Comparison of ENCODE assay signal across 18 cellular contexts in the genomic region with DNA sequence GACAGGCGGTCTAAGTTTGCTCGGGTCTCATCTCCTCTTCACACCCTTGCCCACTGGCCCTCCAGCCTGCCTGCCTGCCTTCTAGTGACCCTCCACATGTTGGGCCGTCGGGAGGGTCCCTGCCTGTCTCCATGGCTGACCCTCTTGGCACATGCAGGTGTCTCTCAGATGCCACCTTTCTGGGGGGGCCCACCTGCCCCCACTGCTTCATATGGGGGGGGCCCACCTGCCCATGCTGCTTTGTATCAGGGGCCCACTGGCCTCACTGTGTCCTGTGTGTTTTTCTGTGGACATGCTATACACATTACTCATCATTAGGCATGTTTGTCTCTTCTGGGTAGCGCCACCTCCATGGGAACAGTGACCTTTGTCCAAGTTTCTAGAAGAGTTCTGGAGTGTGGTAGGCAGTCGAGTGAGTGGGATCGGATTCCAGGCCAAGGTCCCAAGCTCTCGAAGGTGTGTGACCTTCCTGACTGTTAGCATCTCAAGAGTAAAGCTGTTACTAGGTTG. TPM values are rescaled to one million over a fixed set of nuclear protein-coding genes. Genes with fewer than 3 reads are reported as not detected.
DNase-seq lines count a peak whose midpoint lies in the region; ATAC-seq and TF ChIP-seq lines count a peak whose summit lies in the region.
"Had no signal": no experiment of that assay in that cellular context is flagged by ENCODE, and none has a peak within 500 bp of the region (broad histone marks: within the 10 kb centered on the region; RNA-seq: fewer than 3 reads in every experiment).

No MANE protein-coding gene starts in this region.

- H3K79me2 ChIP-seq in PC-3 (ENCODE audit: low read length) = peaks cover 10% of the 10 kb centered on the region; the same call in 1 of the 2 replicates

- ATAC-seq in PC-3 (peak; percentile 88), mucosa of descending colon (peak; percentile 60), HG03159 (IDR thresholded peaks at IDR 0.05; ENCODE audit: unreplicated experiment) (no peak)

- H3K27me3 Mint-ChIP-seq in Caco-2 (ENCODE audit: insufficient read depth, unreplicated experiment) (no peaks in the 10 kb centered on the region), endothelial cell (ENCODE audit: unreplicated experiment) (peaks cover 5% of the 10 kb centered on the region)

- intact Hi-C loops in Caco-2 (cut with micrococcal nuclease; ENCODE audit: unreplicated experiment) (no loop called here), PC-3 (cut with micrococcal nuclease) (no loop called here), mucosa of descending colon (cut with DNase I, micrococcal nuclease) (no loop called here), A673 (cut with micrococcal nuclease; ENCODE audit: unreplicated experiment) (no loop called here)

- CTCF ChIA-PET in Caco-2 (lab: Charles Lee) = interaction anchor here (0.9 kb wide), 1 partner anchor 606 kb away, joined by 5 read pairs; no protein-coding TSS in a partner anchor
- CTCF ChIA-PET in PC-3 (lab: Charles Lee) = no interaction called here
- CTCF ChIA-PET in A673 (lab: Charles Lee) = no interaction called here

- no peaks in the 10 kb centered on the region for H3K27me3 ChIP-seq in Caco-2 (replicated peaks; ENCODE audit: control insufficient read depth, insufficient read depth, low read length)
- no peaks in the 10 kb centered on the region for H3K27me3 ChIP-seq in PC-3 (ENCODE audit: low read length)
- no peaks in the 10 kb centered on the region for H3K27me3 ChIP-seq in A673 (replicated peaks; ENCODE audit: insufficient read depth, low read depth, low read length, poor library complexity)
- H3K27me3 ChIP-seq: esophagus squamous epithelium, uterus had no signal

- no peaks in the 10 kb centered on the region for H3F3A ChIP-seq in PC-3 (ENCODE audit: low read length, unreplicated experiment)

- TF ChIP-seq CTCF in Caco-2 (IDR thresholded peaks at IDR 0.05; ENCODE audit: insufficient read depth in 1 of 2, low read depth in 1 of 2, low read length in 1 of 2, severe bottlenecking in 1 of 2, unreplicated experiment in 1 of 2) (no peak), PC-3 (conservative IDR thresholded peaks at IDR 0.05; ENCODE audit: low read depth, low read length) (no peak), foreskin fibroblast (IDR thresholded peaks at IDR 0.05; ENCODE audit: low read depth, low read length) (no peak), mucosa of descending colon (IDR thresholded peaks at IDR 0.05) (no peak), endothelial cell (IDR thresholded peaks at IDR 0.05; ENCODE audit: unreplicated experiment) (no peak), A673 (conservative IDR thresholded peaks at IDR 0.05; ENCODE audit: low read depth, low read length) (no peak)

- H3K4me3 ChIP-seq in Caco-2 (ENCODE audit: low read depth, low read length) (no peak overlapping the region), PC-3 (ENCODE audit: low read length) (no peak overlapping the region), foreskin fibroblast (ENCODE audit: low read depth in 1 of 2, low read length in 2 of 2) (no peak overlapping the region), mucosa of descending colon (no peak overlapping the region), A673 (ENCODE audit: low read depth, low read length, poor library complexity, severe bottlenecking) (no peak overlapping the region)
- H3K4me3 ChIP-seq: esophagus squamous epithelium, prostate gland, uterus had no signal

- no peaks in the 10 kb centered on the region for H4K20me1 ChIP-seq in PC-3 (ENCODE audit: low read length)

- H3K9me3 ChIP-seq in Caco-2 (no peaks in the 10 kb centered on the region), PC-3 (ENCODE audit: low read length) (no peaks in the 10 kb centered on the region), mucosa of descending colon (no peaks in the 10 kb centered on the region), A673 (ENCODE audit: low read depth, low read length, poor library complexity, severe bottlenecking) (no peaks in the 10 kb centered on the region)
- H3K9me3 ChIP-seq: esophagus squamous epithelium, prostate gland, uterus had no signal

- H3K27ac ChIP-seq in PC-3 (ENCODE audit: low read length) = no peak overlapping the region
- H3K27ac ChIP-seq in A673 (ENCODE audit: low read depth, low read length, poor library complexity, severe bottlenecking) = no peak overlapping the region
- H3K27ac ChIP-seq: esophagus squamous epithelium, prostate gland, RWPE1, uterus had no signal

- H3K9me3 Mint-ChIP-seq in Caco-2 (ENCODE audit: unreplicated experiment) = peaks cover 3% of the 10 kb centered on the region
- H3K9me3 Mint-ChIP-seq in endothelial cell (ENCODE audit: unreplicated experiment) = no peaks in the 10 kb centered on the region

- H3K36me3 Mint-ChIP-seq in Caco-2 (ENCODE audit: insufficient read depth, unreplicated experiment) (peaks cover 58% of the 10 kb centered on the region), endothelial cell (ENCODE audit: low read depth, unreplicated experiment) (peaks cover 23% of the 10 kb centered on the region)

- no TSS peak for BruUV-seq in Caco-2 (replicated peaks; lab: Mats Ljungman, UMichigan)
- BruUV-seq in PC-3 (replicated peaks; lab: Mats Ljungman, UMichigan) = no TSS peak
- BruUV-seq in A673 (replicated peaks; lab: Mats Ljungman, UMichigan) = no TSS peak

- peaks cover under 1% of the 10 kb centered on the region; the same call in 1 of the 2 replicates for H3K36me3 ChIP-seq in Caco-2 (ENCODE audit: control insufficient read depth, insufficient read depth, low read length)
- no peaks in the 10 kb centered on the region for H3K36me3 ChIP-seq in PC-3 (ENCODE audit: low read depth, low read length)
- H3K36me3 ChIP-seq in mucosa of descending colon (ENCODE audit: low read depth) = no peaks in the 10 kb centered on the region
- no peaks in the 10 kb centered on the region for H3K36me3 ChIP-seq in A673 (ENCODE audit: insufficient read depth, low read length, poor library complexity, severe bottlenecking)
- H3K36me3 ChIP-seq: prostate gland, uterus had no signal

- peak overlapping the region; percentile 60 for H3K4me2 ChIP-seq in PC-3 (ENCODE audit: low read length)

- peak overlapping the region; percentile 86 for H3K27ac Mint-ChIP-seq in Caco-2 (ENCODE audit: unreplicated experiment)
- no peak overlapping the region for H3K27ac Mint-ChIP-seq in endothelial cell (ENCODE audit: unreplicated experiment)

- no peak overlapping the region for H3K4me3 Mint-ChIP-seq in Caco-2 (ENCODE audit: unreplicated experiment)
- H3K4me3 Mint-ChIP-seq in endothelial cell (ENCODE audit: unreplicated experiment) = no peak overlapping the region

- H3K4me1 ChIP-seq in Caco-2 (peaks cover 23% of the 10 kb centered on the region), PC-3 (ENCODE audit: insufficient read depth, low read length) (peaks cover 20% of the 10 kb centered on the region), mucosa of descending colon (ENCODE audit: low read depth) (peaks cover 3% of the 10 kb centered on the region), A673 (ENCODE audit: insufficient read depth, low read length, poor library complexity, severe bottlenecking) (peaks cover 5% of the 10 kb centered on the region)
- H3K4me1 ChIP-seq: esophagus squamous epithelium, prostate gland, uterus had no signal

- no peaks in the 10 kb centered on the region for H3K9me2 ChIP-seq in PC-3 (replicated peaks; ENCODE audit: low read length)

- no peak overlapping the region for H2AFZ ChIP-seq in PC-3 (ENCODE audit: low read length)

- H3K9ac ChIP-seq in PC-3 (ENCODE audit: low read length) = no peak overlapping the region

- DNase-seq in Caco-2 (no peak), PC-3 (peak; percentile 62), foreskin fibroblast (peak; percentile 34 to 51), mucosa of descending colon (no peak), endothelial cell (ENCODE audit: low spot score) (no peak), DMS 273 (lab: John Stamatoyannopoulos, UW; ENCODE audit: unreplicated experiment) (no peak), A673 (ENCODE audit: low spot score) (no peak)
- DNase-seq: activated naive CD4-positive, alpha-beta T cell treated with Interleukin-2 at 50 U/mL for 16 hours; esophagus squamous epithelium; GDM1; NCI-H1436; NCI-H524; stimulated activated CD4-positive, alpha-beta T cell treated with anti-CD3 and anti-CD28 coated beads, Interleukin-2, amount 100 ng/mL, for 24 hours; T1000; uterus had no signal

- POLR2A ChIA-PET in Caco-2 (lab: Charles Lee) (no interaction called here), PC-3 (lab: Charles Lee; ENCODE audit: unreplicated experiment) (no interaction called here), A673 (lab: Charles Lee; ENCODE audit: low non-redundant PET) (no interaction called here)

- H3K4me1 Mint-ChIP-seq in Caco-2 (ENCODE audit: low read depth, unreplicated experiment) (peaks cover 31% of the 10 kb centered on the region), endothelial cell (ENCODE audit: unreplicated experiment) (peaks cover 4% of the 10 kb centered on the region)

RNA-seq across cellular contexts. Expression of a gene that starts 40.4 kb away (rescaled TPM):
- not detected in 2 replicates for total RNA-seq in Caco-2 (2022)
- total RNA-seq in PC-3 (2014; rRNA removed) = not detected in 2 replicates
- 1 to 10 TPM in 1 of 3 donors, under 1 TPM in 2; 0.14 to 1.1 (median 0.41) TPM for total RNA-seq in mucosa of descending colon
- not detected for total RNA-seq in endothelial cell (ENCODE audit: unreplicated experiment)
- 0.39 and 1.2 TPM in 2 replicates for total RNA-seq in A673 (2021)

Comparison
In these comparisons a context has a peak if more than half of its experiments do, and no peak if none do; other contexts are left out.
1. DNase-seq: peak in PC-3 (single experiment) and foreskin fibroblast (2 of 2); none in Caco-2 (0 of 2), mucosa of descending colon (0 of 3), endothelial cell (single experiment), DMS 273 (single experiment) and A673 (single experiment).